Comparison of ENCODE assay signal across 2 cellular contexts in the genomic region with DNA sequence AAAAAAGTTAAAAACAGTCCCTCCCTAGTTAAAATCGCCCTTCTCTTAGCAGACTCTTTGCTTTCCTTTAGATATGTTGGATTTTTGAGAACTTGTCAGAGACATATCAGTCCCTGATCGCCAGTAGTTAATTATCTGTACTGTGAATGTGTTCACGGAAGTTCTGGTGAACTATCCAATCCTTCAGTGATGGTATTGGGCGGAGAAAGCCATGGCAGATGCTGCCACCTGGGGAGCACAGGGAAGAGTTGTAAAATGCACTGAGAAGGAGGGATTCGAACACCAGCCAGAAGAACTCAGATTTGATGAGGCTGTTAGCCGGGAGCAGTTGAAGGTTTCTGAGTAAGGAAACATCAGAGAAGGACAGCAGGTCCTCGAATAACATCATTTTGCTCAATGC.
TF ChIP-seq lines count a peak whose summit lies in the region.

No MANE protein-coding gene starts in this region.

TF ChIP-seq in GM23338, 12 proteins besides CTCF, POLR2A, EP300 and RAD21:
- TF ChIP-seq, protein P1, sequence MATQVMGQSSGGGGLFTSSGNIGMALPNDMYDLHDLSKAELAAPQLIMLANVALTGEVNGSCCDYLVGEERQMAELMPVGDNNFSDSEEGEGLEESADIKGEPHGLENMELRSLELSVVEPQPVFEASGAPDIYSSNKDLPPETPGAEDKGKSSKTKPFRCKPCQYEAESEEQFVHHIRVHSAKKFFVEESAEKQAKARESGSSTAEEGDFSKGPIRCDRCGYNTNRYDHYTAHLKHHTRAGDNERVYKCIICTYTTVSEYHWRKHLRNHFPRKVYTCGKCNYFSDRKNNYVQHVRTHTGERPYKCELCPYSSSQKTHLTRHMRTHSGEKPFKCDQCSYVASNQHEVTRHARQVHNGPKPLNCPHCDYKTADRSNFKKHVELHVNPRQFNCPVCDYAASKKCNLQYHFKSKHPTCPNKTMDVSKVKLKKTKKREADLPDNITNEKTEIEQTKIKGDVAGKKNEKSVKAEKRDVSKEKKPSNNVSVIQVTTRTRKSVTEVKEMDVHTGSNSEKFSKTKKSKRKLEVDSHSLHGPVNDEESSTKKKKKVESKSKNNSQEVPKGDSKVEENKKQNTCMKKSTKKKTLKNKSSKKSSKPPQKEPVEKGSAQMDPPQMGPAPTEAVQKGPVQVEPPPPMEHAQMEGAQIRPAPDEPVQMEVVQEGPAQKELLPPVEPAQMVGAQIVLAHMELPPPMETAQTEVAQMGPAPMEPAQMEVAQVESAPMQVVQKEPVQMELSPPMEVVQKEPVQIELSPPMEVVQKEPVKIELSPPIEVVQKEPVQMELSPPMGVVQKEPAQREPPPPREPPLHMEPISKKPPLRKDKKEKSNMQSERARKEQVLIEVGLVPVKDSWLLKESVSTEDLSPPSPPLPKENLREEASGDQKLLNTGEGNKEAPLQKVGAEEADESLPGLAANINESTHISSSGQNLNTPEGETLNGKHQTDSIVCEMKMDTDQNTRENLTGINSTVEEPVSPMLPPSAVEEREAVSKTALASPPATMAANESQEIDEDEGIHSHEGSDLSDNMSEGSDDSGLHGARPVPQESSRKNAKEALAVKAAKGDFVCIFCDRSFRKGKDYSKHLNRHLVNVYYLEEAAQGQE (IDR thresholded peaks at IDR 0.05; ENCODE audit: unreplicated experiment): no peak
- TF ChIP-seq NANOG (IDR thresholded peaks at IDR 0.05; ENCODE audit: borderline replicate concordance): no peak
- TF ChIP-seq, protein P2, sequence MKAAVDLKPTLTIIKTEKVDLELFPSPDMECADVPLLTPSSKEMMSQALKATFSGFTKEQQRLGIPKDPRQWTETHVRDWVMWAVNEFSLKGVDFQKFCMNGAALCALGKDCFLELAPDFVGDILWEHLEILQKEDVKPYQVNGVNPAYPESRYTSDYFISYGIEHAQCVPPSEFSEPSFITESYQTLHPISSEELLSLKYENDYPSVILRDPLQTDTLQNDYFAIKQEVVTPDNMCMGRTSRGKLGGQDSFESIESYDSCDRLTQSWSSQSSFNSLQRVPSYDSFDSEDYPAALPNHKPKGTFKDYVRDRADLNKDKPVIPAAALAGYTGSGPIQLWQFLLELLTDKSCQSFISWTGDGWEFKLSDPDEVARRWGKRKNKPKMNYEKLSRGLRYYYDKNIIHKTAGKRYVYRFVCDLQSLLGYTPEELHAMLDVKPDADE (IDR thresholded peaks at IDR 0.05): no peak
- TF ChIP-seq STAT1 (IDR thresholded peaks at IDR 0.05; ENCODE audit: unreplicated experiment): no peak

TF ChIP-seq in K562, 482 proteins besides CTCF, POLR2A, EP300 and RAD21 (continues in another document):
- TF ChIP-seq, protein P3, sequence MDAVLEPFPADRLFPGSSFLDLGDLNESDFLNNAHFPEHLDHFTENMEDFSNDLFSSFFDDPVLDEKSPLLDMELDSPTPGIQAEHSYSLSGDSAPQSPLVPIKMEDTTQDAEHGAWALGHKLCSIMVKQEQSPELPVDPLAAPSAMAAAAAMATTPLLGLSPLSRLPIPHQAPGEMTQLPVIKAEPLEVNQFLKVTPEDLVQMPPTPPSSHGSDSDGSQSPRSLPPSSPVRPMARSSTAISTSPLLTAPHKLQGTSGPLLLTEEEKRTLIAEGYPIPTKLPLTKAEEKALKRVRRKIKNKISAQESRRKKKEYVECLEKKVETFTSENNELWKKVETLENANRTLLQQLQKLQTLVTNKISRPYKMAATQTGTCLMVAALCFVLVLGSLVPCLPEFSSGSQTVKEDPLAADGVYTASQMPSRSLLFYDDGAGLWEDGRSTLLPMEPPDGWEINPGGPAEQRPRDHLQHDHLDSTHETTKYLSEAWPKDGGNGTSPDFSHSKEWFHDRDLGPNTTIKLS (IDR thresholded peaks at IDR 0.05; ENCODE audit: borderline replicate concordance, low read depth): no peak
- TF ChIP-seq, protein P4, sequence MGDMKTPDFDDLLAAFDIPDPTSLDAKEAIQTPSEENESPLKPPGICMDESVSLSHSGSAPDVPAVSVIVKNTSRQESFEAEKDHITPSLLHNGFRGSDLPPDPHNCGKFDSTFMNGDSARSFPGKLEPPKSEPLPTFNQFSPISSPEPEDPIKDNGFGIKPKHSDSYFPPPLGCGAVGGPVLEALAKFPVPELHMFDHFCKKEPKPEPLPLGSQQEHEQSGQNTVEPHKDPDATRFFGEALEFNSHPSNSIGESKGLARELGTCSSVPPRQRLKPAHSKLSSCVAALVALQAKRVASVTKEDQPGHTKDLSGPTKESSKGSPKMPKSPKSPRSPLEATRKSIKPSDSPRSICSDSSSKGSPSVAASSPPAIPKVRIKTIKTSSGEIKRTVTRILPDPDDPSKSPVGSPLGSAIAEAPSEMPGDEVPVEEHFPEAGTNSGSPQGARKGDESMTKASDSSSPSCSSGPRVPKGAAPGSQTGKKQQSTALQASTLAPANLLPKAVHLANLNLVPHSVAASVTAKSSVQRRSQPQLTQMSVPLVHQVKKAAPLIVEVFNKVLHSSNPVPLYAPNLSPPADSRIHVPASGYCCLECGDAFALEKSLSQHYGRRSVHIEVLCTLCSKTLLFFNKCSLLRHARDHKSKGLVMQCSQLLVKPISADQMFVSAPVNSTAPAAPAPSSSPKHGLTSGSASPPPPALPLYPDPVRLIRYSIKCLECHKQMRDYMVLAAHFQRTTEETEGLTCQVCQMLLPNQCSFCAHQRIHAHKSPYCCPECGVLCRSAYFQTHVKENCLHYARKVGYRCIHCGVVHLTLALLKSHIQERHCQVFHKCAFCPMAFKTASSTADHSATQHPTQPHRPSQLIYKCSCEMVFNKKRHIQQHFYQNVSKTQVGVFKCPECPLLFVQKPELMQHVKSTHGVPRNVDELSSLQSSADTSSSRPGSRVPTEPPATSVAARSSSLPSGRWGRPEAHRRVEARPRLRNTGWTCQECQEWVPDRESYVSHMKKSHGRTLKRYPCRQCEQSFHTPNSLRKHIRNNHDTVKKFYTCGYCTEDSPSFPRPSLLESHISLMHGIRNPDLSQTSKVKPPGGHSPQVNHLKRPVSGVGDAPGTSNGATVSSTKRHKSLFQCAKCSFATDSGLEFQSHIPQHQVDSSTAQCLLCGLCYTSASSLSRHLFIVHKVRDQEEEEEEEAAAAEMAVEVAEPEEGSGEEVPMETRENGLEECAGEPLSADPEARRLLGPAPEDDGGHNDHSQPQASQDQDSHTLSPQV (IDR thresholded peaks at IDR 0.05): peak; percentile 53; the same call in 1 of the 2 replicates
- TF ChIP-seq TAF9B (IDR thresholded peaks at IDR 0.05; ENCODE audit: partially characterized antibody) (no peak), JUND (IDR thresholded peaks at IDR 0.05; ENCODE audit: borderline replicate concordance, low read depth, low read length) (no peak), JUND (tag; IDR thresholded peaks at IDR 0.05; ENCODE audit: borderline replicate concordance, low read depth, low read length) (no peak; the same call in 2 of the 3 replicates), FUS (optimal IDR thresholded peaks at IDR 0.05; ENCODE audit: low read depth, low read length) (no peak), ILK (tag; IDR thresholded peaks at IDR 0.05; ENCODE audit: borderline replicate concordance, low read depth) (no peak), GABPB2 (CRISPR knock-in tag; conservative IDR thresholded peaks at IDR 0.05) (no peak), NFYB (IDR thresholded peaks at IDR 0.05; ENCODE audit: extremely low read depth, insufficient read length) (no peak), RCOR1 (IDR thresholded peaks at IDR 0.05; ENCODE audit: borderline replicate concordance in 1 of 2, low read depth in 2 of 2, low read length in 2 of 2) (0 out of 4 replicates have a peak, but pooled peaks of 1 of the 2 experiments have one; percentile 24), PHF8 (IDR thresholded peaks at IDR 0.05; ENCODE audit: borderline replicate concordance, low read length) (no peak), NCOA1 (IDR thresholded peaks at IDR 0.05; ENCODE audit: low read depth) (no peak)
- TF ChIP-seq, protein P5, sequence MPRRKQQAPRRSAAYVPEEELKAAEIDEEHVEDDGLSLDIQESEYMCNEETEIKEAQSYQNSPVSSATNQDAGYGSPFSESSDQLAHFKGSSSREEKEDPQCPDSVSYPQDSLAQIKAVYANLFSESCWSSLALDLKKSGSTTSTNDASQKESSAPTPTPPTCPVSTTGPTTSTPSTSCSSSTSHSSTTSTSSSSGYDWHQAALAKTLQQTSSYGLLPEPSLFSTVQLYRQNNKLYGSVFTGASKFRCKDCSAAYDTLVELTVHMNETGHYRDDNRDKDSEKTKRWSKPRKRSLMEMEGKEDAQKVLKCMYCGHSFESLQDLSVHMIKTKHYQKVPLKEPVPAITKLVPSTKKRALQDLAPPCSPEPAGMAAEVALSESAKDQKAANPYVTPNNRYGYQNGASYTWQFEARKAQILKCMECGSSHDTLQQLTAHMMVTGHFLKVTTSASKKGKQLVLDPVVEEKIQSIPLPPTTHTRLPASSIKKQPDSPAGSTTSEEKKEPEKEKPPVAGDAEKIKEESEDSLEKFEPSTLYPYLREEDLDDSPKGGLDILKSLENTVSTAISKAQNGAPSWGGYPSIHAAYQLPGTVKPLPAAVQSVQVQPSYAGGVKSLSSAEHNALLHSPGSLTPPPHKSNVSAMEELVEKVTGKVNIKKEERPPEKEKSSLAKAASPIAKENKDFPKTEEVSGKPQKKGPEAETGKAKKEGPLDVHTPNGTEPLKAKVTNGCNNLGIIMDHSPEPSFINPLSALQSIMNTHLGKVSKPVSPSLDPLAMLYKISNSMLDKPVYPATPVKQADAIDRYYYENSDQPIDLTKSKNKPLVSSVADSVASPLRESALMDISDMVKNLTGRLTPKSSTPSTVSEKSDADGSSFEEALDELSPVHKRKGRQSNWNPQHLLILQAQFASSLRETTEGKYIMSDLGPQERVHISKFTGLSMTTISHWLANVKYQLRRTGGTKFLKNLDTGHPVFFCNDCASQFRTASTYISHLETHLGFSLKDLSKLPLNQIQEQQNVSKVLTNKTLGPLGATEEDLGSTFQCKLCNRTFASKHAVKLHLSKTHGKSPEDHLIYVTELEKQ (CRISPR knock-in tag; IDR thresholded peaks at IDR 0.05): no peak
- TF ChIP-seq, protein P6, sequence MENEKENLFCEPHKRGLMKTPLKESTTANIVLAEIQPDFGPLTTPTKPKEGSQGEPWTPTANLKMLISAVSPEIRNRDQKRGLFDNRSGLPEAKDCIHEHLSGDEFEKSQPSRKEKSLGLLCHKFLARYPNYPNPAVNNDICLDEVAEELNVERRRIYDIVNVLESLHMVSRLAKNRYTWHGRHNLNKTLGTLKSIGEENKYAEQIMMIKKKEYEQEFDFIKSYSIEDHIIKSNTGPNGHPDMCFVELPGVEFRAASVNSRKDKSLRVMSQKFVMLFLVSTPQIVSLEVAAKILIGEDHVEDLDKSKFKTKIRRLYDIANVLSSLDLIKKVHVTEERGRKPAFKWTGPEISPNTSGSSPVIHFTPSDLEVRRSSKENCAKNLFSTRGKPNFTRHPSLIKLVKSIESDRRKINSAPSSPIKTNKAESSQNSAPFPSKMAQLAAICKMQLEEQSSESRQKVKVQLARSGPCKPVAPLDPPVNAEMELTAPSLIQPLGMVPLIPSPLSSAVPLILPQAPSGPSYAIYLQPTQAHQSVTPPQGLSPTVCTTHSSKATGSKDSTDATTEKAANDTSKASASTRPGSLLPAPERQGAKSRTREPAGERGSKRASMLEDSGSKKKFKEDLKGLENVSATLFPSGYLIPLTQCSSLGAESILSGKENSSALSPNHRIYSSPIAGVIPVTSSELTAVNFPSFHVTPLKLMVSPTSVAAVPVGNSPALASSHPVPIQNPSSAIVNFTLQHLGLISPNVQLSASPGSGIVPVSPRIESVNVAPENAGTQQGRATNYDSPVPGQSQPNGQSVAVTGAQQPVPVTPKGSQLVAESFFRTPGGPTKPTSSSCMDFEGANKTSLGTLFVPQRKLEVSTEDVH (IDR thresholded peaks at IDR 0.05; ENCODE audit: low read depth, partially characterized antibody): no peak
- TF ChIP-seq, protein P7, sequence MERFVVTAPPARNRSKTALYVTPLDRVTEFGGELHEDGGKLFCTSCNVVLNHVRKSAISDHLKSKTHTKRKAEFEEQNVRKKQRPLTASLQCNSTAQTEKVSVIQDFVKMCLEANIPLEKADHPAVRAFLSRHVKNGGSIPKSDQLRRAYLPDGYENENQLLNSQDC (CRISPR knock-in tag; IDR thresholded peaks at IDR 0.05): no peak
- TF ChIP-seq, protein P8, sequence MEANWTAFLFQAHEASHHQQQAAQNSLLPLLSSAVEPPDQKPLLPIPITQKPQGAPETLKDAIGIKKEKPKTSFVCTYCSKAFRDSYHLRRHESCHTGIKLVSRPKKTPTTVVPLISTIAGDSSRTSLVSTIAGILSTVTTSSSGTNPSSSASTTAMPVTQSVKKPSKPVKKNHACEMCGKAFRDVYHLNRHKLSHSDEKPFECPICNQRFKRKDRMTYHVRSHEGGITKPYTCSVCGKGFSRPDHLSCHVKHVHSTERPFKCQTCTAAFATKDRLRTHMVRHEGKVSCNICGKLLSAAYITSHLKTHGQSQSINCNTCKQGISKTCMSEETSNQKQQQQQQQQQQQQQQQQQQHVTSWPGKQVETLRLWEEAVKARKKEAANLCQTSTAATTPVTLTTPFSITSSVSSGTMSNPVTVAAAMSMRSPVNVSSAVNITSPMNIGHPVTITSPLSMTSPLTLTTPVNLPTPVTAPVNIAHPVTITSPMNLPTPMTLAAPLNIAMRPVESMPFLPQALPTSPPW (CRISPR knock-in tag; IDR thresholded peaks at IDR 0.05): no peak
- TF ChIP-seq, protein P9, sequence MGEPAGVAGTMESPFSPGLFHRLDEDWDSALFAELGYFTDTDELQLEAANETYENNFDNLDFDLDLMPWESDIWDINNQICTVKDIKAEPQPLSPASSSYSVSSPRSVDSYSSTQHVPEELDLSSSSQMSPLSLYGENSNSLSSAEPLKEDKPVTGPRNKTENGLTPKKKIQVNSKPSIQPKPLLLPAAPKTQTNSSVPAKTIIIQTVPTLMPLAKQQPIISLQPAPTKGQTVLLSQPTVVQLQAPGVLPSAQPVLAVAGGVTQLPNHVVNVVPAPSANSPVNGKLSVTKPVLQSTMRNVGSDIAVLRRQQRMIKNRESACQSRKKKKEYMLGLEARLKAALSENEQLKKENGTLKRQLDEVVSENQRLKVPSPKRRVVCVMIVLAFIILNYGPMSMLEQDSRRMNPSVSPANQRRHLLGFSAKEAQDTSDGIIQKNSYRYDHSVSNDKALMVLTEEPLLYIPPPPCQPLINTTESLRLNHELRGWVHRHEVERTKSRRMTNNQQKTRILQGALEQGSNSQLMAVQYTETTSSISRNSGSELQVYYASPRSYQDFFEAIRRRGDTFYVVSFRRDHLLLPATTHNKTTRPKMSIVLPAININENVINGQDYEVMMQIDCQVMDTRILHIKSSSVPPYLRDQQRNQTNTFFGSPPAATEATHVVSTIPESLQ (CRISPR knock-in tag; IDR thresholded peaks at IDR 0.05): no peak
- TF ChIP-seq, protein P10, sequence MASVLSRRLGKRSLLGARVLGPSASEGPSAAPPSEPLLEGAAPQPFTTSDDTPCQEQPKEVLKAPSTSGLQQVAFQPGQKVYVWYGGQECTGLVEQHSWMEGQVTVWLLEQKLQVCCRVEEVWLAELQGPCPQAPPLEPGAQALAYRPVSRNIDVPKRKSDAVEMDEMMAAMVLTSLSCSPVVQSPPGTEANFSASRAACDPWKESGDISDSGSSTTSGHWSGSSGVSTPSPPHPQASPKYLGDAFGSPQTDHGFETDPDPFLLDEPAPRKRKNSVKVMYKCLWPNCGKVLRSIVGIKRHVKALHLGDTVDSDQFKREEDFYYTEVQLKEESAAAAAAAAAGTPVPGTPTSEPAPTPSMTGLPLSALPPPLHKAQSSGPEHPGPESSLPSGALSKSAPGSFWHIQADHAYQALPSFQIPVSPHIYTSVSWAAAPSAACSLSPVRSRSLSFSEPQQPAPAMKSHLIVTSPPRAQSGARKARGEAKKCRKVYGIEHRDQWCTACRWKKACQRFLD (CRISPR knock-in tag; IDR thresholded peaks at IDR 0.05): 0 out of 2 replicates have a peak, but pooled peaks have one; percentile 39
- TF ChIP-seq, protein P11, sequence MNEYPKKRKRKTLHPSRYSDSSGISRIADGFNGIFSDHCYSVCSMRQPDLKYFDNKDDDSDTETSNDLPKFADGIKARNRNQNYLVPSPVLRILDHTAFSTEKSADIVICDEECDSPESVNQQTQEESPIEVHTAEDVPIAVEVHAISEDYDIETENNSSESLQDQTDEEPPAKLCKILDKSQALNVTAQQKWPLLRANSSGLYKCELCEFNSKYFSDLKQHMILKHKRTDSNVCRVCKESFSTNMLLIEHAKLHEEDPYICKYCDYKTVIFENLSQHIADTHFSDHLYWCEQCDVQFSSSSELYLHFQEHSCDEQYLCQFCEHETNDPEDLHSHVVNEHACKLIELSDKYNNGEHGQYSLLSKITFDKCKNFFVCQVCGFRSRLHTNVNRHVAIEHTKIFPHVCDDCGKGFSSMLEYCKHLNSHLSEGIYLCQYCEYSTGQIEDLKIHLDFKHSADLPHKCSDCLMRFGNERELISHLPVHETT (CRISPR knock-in tag; conservative IDR thresholded peaks at IDR 0.05 in 1 of 2, IDR thresholded peaks at IDR 0.05 in 1 of 2): 0 out of 4 replicates have a peak, but pooled peaks of 1 of the 2 experiments have one; percentile 49
